7 cellular contexts compared by ENCODE assay signal in the genomic region with DNA sequence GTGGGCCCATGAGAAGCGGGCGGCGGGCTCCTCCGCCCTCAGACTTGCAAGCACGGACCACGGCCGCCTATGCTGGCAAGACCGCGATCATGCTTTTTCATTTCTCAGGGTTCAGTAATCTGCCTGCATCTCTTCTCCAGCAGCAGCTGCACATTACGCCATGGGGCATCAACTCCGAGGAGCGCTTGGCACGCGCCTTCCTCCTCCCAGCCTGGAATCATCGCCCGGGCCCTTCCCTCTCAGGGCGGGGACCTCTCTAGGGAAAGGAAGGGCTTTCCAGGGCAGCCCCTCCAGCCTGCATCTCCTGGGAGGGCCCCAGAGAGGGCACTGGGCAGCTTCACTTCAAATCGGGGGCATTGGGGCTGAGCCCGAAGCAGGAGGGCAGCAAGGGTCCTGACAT.
DNase-seq lines count a peak whose midpoint lies in the region; ATAC-seq, FAIRE-seq and TF ChIP-seq lines count a peak whose summit lies in the region.
"Not testable (repeated sequence)": the region's sequence is repeated elsewhere in the genome, so short reads cannot be mapped to it uniquely, and the experiment has no call there.

No MANE protein-coding gene starts in this region.

- not testable (repeated sequence) for TF ChIP-seq POLR2A in GM12878 (IDR thresholded peaks at IDR 0.05; ENCODE audit: low read depth, low read length)

- not testable (repeated sequence) for H3K4me3 ChIP-seq in GM12878; heart right ventricle; right cardiac atrium (ENCODE audit: low read length); mucosa of descending colon; upper lobe of right lung

- H2AFZ ChIP-seq in GM12878 (ENCODE audit: control insufficient read depth, low read depth, low read length): not testable (repeated sequence)

- H3K27me3 ChIP-seq in GM12878 (replicated peaks in 1 of 2; ENCODE audit: control insufficient read depth in 2 of 2, insufficient read depth in 2 of 2, low read length in 1 of 2); heart right ventricle; right cardiac atrium (ENCODE audit: control insufficient read depth, insufficient read depth); upper lobe of right lung: not testable (repeated sequence)

- not testable (repeated sequence) for TF ChIP-seq EP300 in GM12878 (IDR thresholded peaks at IDR 0.05; ENCODE audit: borderline replicate concordance in 1 of 2, control insufficient read depth in 1 of 2, low read depth in 2 of 2, low read length in 2 of 2)

- H3K4me1 ChIP-seq in GM12878 (ENCODE audit: control insufficient read depth, insufficient read depth, low read length); heart right ventricle; right cardiac atrium (ENCODE audit: control insufficient read depth, insufficient read depth, low read length); mucosa of descending colon (ENCODE audit: low read depth); upper lobe of right lung: not testable (repeated sequence)

- H3K4me2 ChIP-seq in GM12878 (ENCODE audit: control insufficient read depth, insufficient read depth): not testable (repeated sequence)

- H3K27ac ChIP-seq in GM12878 (ENCODE audit: control insufficient read depth, insufficient read depth); heart right ventricle; right cardiac atrium (ENCODE audit: low read length); upper lobe of right lung: not testable (repeated sequence)

- POLR2A ChIA-PET in GM12878 (lab: Charles Lee): not testable (repeated sequence)

- not testable (repeated sequence) for H3K9ac ChIP-seq in GM12878 (ENCODE audit: control insufficient read depth, insufficient read depth, low read length)

- not testable (repeated sequence) for ATAC-seq in GM12878
- ATAC-seq in Right ventricle myocardium inferior: peak; percentile 58
- peak; percentile 21 to 53 (median 32) for ATAC-seq in heart right ventricle
- peak; percentile 49 to 57 for ATAC-seq in right cardiac atrium
- ATAC-seq in mucosa of descending colon: peak; percentile 20
- ATAC-seq in sciatic nerve: peak; percentile 59
- ATAC-seq in upper lobe of right lung: peak; percentile 30

- no CpG with 5 or more reads among the region's 19 CpGs for WGBS in GM12878 (ENCODE audit: insufficient coverage, insufficient replicate concordance, low lambda C conversion rate, missing lambda C conversion rate)
- WGBS in heart right ventricle, 2 donors: no CpG with 5 or more reads among the region's 19 CpGs
- WGBS in right cardiac atrium: no CpG with 5 or more reads among the region's 19 CpGs

- RAD21 ChIA-PET in GM12878 (lab: Charles Lee; ENCODE audit: unreplicated experiment): not testable (repeated sequence)

- TF ChIP-seq CTCF in GM12878 (IDR thresholded peaks at IDR 0.05 in 2 of 3, conservative IDR thresholded peaks at IDR 0.05 in 1 of 3; ENCODE audit: control insufficient read depth in 2 of 3, extremely low read depth in 1 of 3, insufficient read depth in 1 of 3, low read depth in 3 of 3, low read length in 3 of 3); heart right ventricle (IDR thresholded peaks at IDR 0.05); mucosa of descending colon (IDR thresholded peaks at IDR 0.05); upper lobe of right lung (IDR thresholded peaks at IDR 0.05): not testable (repeated sequence)

- CTCF ChIA-PET in GM12878 (lab: Yijun Ruan, JAX): not testable (repeated sequence)

- not testable (repeated sequence) for H3K36me3 ChIP-seq in GM12878 (ENCODE audit: control insufficient read depth in 2 of 2, insufficient read depth in 2 of 2, low read length in 1 of 2); heart right ventricle; mucosa of descending colon (ENCODE audit: low read depth); upper lobe of right lung

- not testable (repeated sequence) for H3K9me3 ChIP-seq in GM12878 (replicated peaks; ENCODE audit: control insufficient read depth, insufficient read depth, low read length); heart right ventricle; right cardiac atrium (ENCODE audit: control insufficient read depth, low read length); mucosa of descending colon; upper lobe of right lung

- TF ChIP-seq RAD21 in GM12878 (IDR thresholded peaks at IDR 0.05; ENCODE audit: insufficient read depth, low read depth, low read length): not testable (repeated sequence)

- not testable (repeated sequence) for FAIRE-seq in GM12878 (lab: Jason Lieb, UNC)

- not testable (repeated sequence) for DNase-seq in GM12878 (ENCODE audit: low read depth, low spot score); Right ventricle myocardium inferior (ENCODE audit: missing footprints); heart right ventricle; right cardiac atrium; mucosa of descending colon; sciatic nerve (ENCODE audit: low spot score); upper lobe of right lung

- not testable (repeated sequence) for H4K20me1 ChIP-seq in GM12878 (ENCODE audit: control insufficient read depth, insufficient read depth)

- intact Hi-C loops in GM12878 (cut with micrococcal nuclease; ENCODE audit: unreplicated experiment); Right ventricle myocardium inferior (cut with DNase I); heart right ventricle (cut with DNase I); right cardiac atrium (cut with DNase I); mucosa of descending colon (cut with DNase I, micrococcal nuclease); sciatic nerve (cut with DNase I); upper lobe of right lung (cut with DNase I): not testable (repeated sequence)

- BruUV-seq in GM12878 (replicated peaks; lab: Mats Ljungman, UMichigan): TSS peak; percentile 65

- H3K79me2 ChIP-seq in GM12878 (ENCODE audit: control insufficient read depth, insufficient read depth, low read length): not testable (repeated sequence)

- in situ Hi-C loops in GM12878 (cut with MboI): not testable (repeated sequence)

- SMC1A ChIA-PET in GM12878 (lab: Charles Lee; ENCODE audit: uncharacterized antibody, unreplicated experiment): not testable (repeated sequence)
